In the genomic region with DNA sequence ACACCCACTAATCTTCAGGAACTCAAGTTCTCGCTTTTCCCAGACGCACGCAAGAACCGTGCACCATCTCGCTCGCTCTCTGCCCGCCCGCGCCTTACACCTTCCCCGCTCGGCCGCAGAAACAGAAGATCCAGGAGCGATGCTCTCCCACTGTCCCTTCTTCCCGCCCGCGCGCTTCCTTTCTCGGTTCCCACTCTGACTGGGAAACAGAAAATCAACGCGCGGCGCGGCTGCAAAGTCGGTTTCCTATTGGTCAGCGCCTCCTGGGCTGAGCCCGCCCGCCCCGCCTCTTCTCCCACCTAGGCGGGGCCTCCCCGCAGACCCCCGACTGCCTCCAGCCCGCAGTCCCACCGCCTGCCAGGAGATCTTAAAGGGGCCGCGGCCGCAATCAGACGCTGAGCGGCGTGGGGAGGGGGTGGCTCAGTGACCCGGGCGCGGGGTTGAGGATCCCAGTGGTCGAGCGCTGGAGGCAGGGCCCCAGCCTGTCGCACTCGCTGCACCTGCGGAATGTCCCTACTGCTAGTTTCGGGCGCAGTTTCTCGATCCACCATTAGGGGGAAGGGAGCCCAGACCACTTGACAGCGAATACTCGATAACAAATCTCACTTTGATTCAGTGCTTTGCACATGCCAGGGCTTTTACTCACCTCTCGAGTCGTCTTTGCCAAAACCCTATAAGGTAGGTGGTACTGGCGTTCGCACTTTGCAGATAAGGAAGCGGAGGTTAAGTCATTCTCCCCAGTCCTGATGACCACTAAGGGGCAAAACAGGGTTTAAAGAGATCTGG, we compare ENCODE assay signal across 1 cellular context.
TF ChIP-seq lines count a peak whose summit lies in the region.

No MANE protein-coding gene starts in this region.

TF ChIP-seq in K562, 482 proteins besides CTCF, POLR2A, EP300 and RAD21 (continued from another document):
- TF ChIP-seq E2F6 (IDR thresholded peaks at IDR 0.05; ENCODE audit: borderline replicate concordance in 1 of 2, extremely low read depth in 1 of 2, insufficient read depth in 1 of 2, insufficient read length in 1 of 2, low read depth in 1 of 2, low read length in 1 of 2, poor library complexity in 1 of 2, severe bottlenecking in 1 of 2) (peak; percentile 4 to 15), FOSL1 (tag; conservative IDR thresholded peaks at IDR 0.05) (peak; percentile 49; the same call in 1 of the 2 replicates), NFE2 (IDR thresholded peaks at IDR 0.05; ENCODE audit: low read depth) (no peak), TAF1 (IDR thresholded peaks at IDR 0.05; ENCODE audit: control insufficient read depth, extremely low read depth, insufficient read depth, low read length, severe bottlenecking) (peak; percentile 21), SLC30A9 (CRISPR knock-in tag; IDR thresholded peaks at IDR 0.05) (no peak), HMGN3 (IDR thresholded peaks at IDR 0.05; ENCODE audit: borderline replicate concordance, extremely low read depth, insufficient read length, low read depth, low read length) (peak; percentile 36), CBX1 (IDR thresholded peaks at IDR 0.05; ENCODE audit: low read depth) (no peak; the same call in 1 of the 2 replicates), TSC22D4 (tag; IDR thresholded peaks at IDR 0.05) (no peak), BCOR (IDR thresholded peaks at IDR 0.05) (peak; percentile 78), EZH2 (IDR thresholded peaks at IDR 0.05; ENCODE audit: borderline replicate concordance, low read depth, low read length) (no peak), UBTF (IDR thresholded peaks at IDR 0.05; ENCODE audit: borderline replicate concordance in 1 of 2, low read depth in 2 of 2, low read length in 2 of 2) (peak; percentile 23 to 62; a peak in 2 of 4 replicates)
- TF ChIP-seq, protein P1, sequence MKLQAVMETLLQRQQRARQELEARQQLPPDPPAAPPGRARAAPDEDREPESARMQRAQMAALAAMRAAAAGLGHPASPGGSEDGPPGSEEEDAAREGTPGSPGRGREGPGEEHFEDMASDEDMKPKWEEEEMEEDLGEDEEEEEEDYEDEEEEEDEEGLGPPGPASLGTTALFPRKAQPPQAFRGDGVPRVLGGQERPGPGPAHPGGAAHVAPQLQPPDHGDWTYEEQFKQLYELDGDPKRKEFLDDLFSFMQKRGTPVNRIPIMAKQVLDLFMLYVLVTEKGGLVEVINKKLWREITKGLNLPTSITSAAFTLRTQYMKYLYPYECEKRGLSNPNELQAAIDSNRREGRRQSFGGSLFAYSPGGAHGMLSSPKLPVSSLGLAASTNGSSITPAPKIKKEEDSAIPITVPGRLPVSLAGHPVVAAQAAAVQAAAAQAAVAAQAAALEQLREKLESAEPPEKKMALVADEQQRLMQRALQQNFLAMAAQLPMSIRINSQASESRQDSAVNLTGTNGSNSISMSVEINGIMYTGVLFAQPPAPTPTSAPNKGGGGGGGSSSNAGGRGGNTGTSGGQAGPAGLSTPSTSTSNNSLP (IDR thresholded peaks at IDR 0.05; ENCODE audit: borderline replicate concordance, low read depth, low read length), result peak; percentile 41; the same call in 1 of the 2 replicates
- TF ChIP-seq, protein P2, sequence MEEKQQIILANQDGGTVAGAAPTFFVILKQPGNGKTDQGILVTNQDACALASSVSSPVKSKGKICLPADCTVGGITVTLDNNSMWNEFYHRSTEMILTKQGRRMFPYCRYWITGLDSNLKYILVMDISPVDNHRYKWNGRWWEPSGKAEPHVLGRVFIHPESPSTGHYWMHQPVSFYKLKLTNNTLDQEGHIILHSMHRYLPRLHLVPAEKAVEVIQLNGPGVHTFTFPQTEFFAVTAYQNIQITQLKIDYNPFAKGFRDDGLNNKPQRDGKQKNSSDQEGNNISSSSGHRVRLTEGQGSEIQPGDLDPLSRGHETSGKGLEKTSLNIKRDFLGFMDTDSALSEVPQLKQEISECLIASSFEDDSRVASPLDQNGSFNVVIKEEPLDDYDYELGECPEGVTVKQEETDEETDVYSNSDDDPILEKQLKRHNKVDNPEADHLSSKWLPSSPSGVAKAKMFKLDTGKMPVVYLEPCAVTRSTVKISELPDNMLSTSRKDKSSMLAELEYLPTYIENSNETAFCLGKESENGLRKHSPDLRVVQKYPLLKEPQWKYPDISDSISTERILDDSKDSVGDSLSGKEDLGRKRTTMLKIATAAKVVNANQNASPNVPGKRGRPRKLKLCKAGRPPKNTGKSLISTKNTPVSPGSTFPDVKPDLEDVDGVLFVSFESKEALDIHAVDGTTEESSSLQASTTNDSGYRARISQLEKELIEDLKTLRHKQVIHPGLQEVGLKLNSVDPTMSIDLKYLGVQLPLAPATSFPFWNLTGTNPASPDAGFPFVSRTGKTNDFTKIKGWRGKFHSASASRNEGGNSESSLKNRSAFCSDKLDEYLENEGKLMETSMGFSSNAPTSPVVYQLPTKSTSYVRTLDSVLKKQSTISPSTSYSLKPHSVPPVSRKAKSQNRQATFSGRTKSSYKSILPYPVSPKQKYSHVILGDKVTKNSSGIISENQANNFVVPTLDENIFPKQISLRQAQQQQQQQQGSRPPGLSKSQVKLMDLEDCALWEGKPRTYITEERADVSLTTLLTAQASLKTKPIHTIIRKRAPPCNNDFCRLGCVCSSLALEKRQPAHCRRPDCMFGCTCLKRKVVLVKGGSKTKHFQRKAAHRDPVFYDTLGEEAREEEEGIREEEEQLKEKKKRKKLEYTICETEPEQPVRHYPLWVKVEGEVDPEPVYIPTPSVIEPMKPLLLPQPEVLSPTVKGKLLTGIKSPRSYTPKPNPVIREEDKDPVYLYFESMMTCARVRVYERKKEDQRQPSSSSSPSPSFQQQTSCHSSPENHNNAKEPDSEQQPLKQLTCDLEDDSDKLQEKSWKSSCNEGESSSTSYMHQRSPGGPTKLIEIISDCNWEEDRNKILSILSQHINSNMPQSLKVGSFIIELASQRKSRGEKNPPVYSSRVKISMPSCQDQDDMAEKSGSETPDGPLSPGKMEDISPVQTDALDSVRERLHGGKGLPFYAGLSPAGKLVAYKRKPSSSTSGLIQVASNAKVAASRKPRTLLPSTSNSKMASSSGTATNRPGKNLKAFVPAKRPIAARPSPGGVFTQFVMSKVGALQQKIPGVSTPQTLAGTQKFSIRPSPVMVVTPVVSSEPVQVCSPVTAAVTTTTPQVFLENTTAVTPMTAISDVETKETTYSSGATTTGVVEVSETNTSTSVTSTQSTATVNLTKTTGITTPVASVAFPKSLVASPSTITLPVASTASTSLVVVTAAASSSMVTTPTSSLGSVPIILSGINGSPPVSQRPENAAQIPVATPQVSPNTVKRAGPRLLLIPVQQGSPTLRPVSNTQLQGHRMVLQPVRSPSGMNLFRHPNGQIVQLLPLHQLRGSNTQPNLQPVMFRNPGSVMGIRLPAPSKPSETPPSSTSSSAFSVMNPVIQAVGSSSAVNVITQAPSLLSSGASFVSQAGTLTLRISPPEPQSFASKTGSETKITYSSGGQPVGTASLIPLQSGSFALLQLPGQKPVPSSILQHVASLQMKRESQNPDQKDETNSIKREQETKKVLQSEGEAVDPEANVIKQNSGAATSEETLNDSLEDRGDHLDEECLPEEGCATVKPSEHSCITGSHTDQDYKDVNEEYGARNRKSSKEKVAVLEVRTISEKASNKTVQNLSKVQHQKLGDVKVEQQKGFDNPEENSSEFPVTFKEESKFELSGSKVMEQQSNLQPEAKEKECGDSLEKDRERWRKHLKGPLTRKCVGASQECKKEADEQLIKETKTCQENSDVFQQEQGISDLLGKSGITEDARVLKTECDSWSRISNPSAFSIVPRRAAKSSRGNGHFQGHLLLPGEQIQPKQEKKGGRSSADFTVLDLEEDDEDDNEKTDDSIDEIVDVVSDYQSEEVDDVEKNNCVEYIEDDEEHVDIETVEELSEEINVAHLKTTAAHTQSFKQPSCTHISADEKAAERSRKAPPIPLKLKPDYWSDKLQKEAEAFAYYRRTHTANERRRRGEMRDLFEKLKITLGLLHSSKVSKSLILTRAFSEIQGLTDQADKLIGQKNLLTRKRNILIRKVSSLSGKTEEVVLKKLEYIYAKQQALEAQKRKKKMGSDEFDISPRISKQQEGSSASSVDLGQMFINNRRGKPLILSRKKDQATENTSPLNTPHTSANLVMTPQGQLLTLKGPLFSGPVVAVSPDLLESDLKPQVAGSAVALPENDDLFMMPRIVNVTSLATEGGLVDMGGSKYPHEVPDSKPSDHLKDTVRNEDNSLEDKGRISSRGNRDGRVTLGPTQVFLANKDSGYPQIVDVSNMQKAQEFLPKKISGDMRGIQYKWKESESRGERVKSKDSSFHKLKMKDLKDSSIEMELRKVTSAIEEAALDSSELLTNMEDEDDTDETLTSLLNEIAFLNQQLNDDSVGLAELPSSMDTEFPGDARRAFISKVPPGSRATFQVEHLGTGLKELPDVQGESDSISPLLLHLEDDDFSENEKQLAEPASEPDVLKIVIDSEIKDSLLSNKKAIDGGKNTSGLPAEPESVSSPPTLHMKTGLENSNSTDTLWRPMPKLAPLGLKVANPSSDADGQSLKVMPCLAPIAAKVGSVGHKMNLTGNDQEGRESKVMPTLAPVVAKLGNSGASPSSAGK (IDR thresholded peaks at IDR 0.05), result peak; percentile 64
